ENCODE assay signal across 14 cellular contexts in genomic region chr19:11269408-11269807, GRCh38. TPM values are rescaled to one million over a fixed set of nuclear protein-coding genes. Genes with fewer than 3 reads are reported as not detected.
DNase-seq lines count a peak whose midpoint lies in the region; ATAC-seq and TF ChIP-seq lines count a peak whose summit lies in the region.
"Had no signal": no experiment of that assay in that cellular context is flagged by ENCODE, and none has a peak within 500 bp of the region (broad histone marks: within the 10 kb centered on the region; RNA-seq: fewer than 3 reads in every experiment).

No MANE protein-coding gene starts in this region.

- H3K4me1 ChIP-seq in SJCRH30 (peaks cover 20% of the 10 kb centered on the region), lung (ENCODE audit: control insufficient read depth in 2 of 2, insufficient read depth in 2 of 2, low read length in 2 of 2) (peaks cover 0 to 18% of the 10 kb centered on the region in 2 donors), thymus (ENCODE audit: control insufficient read depth, insufficient read depth, low read length) (no peaks in the 10 kb centered on the region)

- ATAC-seq in lung (ENCODE audit: insufficient read depth, low FRiP score) = no peak

- H3K36me3 ChIP-seq in SJCRH30 (no peaks in the 10 kb centered on the region), lung (ENCODE audit: control insufficient read depth in 2 of 2, insufficient read depth in 2 of 2, low read length in 2 of 2) (no peaks in the 10 kb centered on the region), thymus (ENCODE audit: control insufficient read depth, insufficient read depth) (no peaks in the 10 kb centered on the region)

- H3K4me3 ChIP-seq in SJCRH30 (no peak overlapping the region), lung (no peak overlapping the region), thymus (ENCODE audit: low read length) (no peak overlapping the region)

- H3K27ac ChIP-seq in SJCRH30 (peak overlapping the region; percentile 36), lung (ENCODE audit: low read depth in 1 of 2, low read length in 1 of 2) (peak overlapping the region; percentile 28 to 40), thymus (ENCODE audit: low read depth) (peak overlapping the region; percentile 60)

- 32 to 35% methylated on average over 7 of the region's 7 CpGs for WGBS in lung, 2 donors
- 50% methylated on average over 7 of the region's 7 CpGs for WGBS in thymus

- H3K27me3 ChIP-seq in SJCRH30 = no peaks in the 10 kb centered on the region
- H3K27me3 ChIP-seq in lung (ENCODE audit: control insufficient read depth, insufficient read depth) = no peaks in the 10 kb centered on the region
- no peaks in the 10 kb centered on the region for H3K27me3 ChIP-seq in thymus (ENCODE audit: control insufficient read depth, insufficient read depth)

- DNase-seq in SJCRH30 (no peak), dermis microvascular lymphatic vessel endothelial cell (ENCODE audit: low read depth in 2 of 2) (peak; percentile 95 to 97), lung (ENCODE audit: low spot score) (no peak), mesenteric fat pad (ENCODE audit: low spot score) (no peak), GM13977 (ENCODE audit: low spot score) (no peak)
- no peak for DNase-seq in stimulated activated CD4-positive, alpha-beta T cell treated with anti-CD3 and anti-CD28 coated beads, Interleukin-2, amount 100 ng/mL, for 24 hours
- DNase-seq: activated naive CD8-positive, alpha-beta T cell treated with anti-CD3 and anti-CD28 coated beads, Interleukin-2, amount 10 ng/mL, durations not matched to agents 7 days and 5 days; DMS 273 treated with DMSO at 0.1 percent for 48 hours; NCI-H1694 treated with DMSO at 0.1 percent for 48 hours; T-helper 9 cell had no signal

- in situ Hi-C loops in GM13977 (cut with MboI; ENCODE audit: low pct_unique_long_range_greater_than_20kb, low sequenced_read_pairs, unreplicated experiment) = no loop called here

- H3K9me3 ChIP-seq in SJCRH30 (replicated peaks) (no peaks in the 10 kb centered on the region), lung (ENCODE audit: control insufficient read depth in 2 of 2, insufficient read depth in 1 of 2, low read length in 1 of 2) (no peaks in the 10 kb centered on the region), thymus (ENCODE audit: control insufficient read depth) (no peaks in the 10 kb centered on the region)

- no peak for TF ChIP-seq CTCF in lung (IDR thresholded peaks at IDR 0.05; ENCODE audit: control extremely low read depth, extremely low read depth)
- TF ChIP-seq CTCF in GM13977 (IDR thresholded peaks at IDR 0.05; ENCODE audit: extremely low read depth, insufficient read depth, missing control alignments) = no peak

RNA-seq across cellular contexts. Expression of gene DOCK6, which starts 7.1 kb away (rescaled TPM):
- 15.2 and 18.3 TPM in 2 replicates for total RNA-seq in SJCRH30 (2014; rRNA removed; shearing (Covaris generic))
- total RNA-seq in dermis microvascular lymphatic vessel endothelial cell (56.1 and 92.4 TPM in 2 replicates), lung (100 to 1,000 TPM in 1 of 2 donors, 10 to 100 TPM in 1; 60.2 to 129 TPM), mesenteric fat pad (119 TPM)
- polyA plus RNA-seq in lung (10 to 100 TPM; 38.6 to 87.3 TPM), thymus (20.8 TPM)

RNA-seq across cellular contexts. Expression of gene TSPAN16, which starts 26.6 kb away (rescaled TPM):
- total RNA-seq in SJCRH30 (2014; rRNA removed; shearing (Covaris generic)) = not detected in 2 replicates
- not detected in 2 replicates for total RNA-seq in dermis microvascular lymphatic vessel endothelial cell
- total RNA-seq in lung = not detected
- not detected for polyA plus RNA-seq in lung
- polyA plus RNA-seq in thymus = not detected
- not detected for total RNA-seq in mesenteric fat pad
- total RNA-seq: activated naive CD8-positive, alpha-beta T cell treated with anti-CD3 and anti-CD28 coated beads, Interleukin-2, amount 10 ng/mL, durations not matched to agents 7 days and 5 days; HT-29; renal cortical epithelial cell; urinary bladder had no signal
- polyA plus RNA-seq: urinary bladder had no signal

RNA-seq across cellular contexts. Expression of gene ANGPTL8, which starts 30.0 kb away (rescaled TPM):
- total RNA-seq in SJCRH30 (2014; rRNA removed; shearing (Covaris generic)) = not detected in 2 replicates
- total RNA-seq in dermis microvascular lymphatic vessel endothelial cell (not detected in 2 replicates), lung (not detected), mesenteric fat pad (4.5 TPM)
- polyA plus RNA-seq in lung (1 to 10 TPM in 1 of 2 donors, under 1 TPM in 1; 0.19 to 1.0 TPM), thymus (0.16 TPM)
- total RNA-seq: activated naive CD8-positive, alpha-beta T cell treated with anti-CD3 and anti-CD28 coated beads, Interleukin-2, amount 10 ng/mL, durations not matched to agents 7 days and 5 days; HT-29; renal cortical epithelial cell; urinary bladder had no signal

Comparison
In these comparisons a context has a peak if more than half of its experiments do, and no peak if none do; other contexts are left out.
1. DNase-seq: peak in dermis microvascular lymphatic vessel endothelial cell (2 of 2); none in SJCRH30 (0 of 2), lung (single experiment), stimulated activated CD4-positive, alpha-beta T cell treated with anti-CD3 and anti-CD28 coated beads, Interleukin-2, amount 100 ng/mL, for 24 hours (0 of 2), mesenteric fat pad (single experiment) and GM13977 (single experiment).
2. Peak in every context shown above with its lines, with median percentiles within 50 percentile points of each other: H3K27ac ChIP-seq.